In the genomic region with DNA sequence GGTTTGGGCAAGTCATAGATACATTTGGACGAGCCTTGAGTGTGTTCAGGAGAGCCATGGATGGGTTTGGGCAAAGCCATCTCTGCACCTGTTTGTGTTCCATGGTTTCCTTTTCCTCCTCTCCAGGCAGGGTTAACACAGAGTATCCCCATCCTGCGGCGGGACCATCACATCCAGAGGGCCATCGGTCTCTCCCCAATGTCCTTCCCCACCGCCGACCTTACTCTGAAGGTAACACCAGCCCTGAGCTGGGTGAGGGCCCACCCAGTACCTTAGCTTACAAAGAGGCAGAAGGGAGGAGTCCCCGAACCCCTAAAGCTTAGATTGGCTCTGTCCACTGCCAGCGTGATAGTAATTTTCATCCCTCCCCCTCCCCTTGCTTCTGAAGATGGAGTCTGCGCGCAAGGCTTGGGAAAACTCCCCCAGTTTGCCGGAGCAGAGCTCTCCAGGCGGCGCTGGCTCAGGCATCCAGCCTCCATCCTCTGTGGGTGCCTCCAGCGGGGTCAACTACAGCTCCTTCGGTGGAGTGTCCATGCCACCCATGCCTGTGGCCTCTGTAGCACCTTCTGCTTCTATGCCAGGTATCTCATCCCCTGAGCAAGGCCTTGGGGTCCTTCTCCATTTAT, we compare ENCODE assay signal across 1 cellular context.
TF ChIP-seq lines count a peak whose summit lies in the region.

No MANE protein-coding gene starts in this region.

TF ChIP-seq in GM23338, 12 proteins besides CTCF, POLR2A, EP300 and RAD21:
- TF ChIP-seq CREB1 (CRISPR knock-in tag; IDR thresholded peaks at IDR 0.05; ENCODE audit: low read depth): no peak
